In the genomic region with DNA sequence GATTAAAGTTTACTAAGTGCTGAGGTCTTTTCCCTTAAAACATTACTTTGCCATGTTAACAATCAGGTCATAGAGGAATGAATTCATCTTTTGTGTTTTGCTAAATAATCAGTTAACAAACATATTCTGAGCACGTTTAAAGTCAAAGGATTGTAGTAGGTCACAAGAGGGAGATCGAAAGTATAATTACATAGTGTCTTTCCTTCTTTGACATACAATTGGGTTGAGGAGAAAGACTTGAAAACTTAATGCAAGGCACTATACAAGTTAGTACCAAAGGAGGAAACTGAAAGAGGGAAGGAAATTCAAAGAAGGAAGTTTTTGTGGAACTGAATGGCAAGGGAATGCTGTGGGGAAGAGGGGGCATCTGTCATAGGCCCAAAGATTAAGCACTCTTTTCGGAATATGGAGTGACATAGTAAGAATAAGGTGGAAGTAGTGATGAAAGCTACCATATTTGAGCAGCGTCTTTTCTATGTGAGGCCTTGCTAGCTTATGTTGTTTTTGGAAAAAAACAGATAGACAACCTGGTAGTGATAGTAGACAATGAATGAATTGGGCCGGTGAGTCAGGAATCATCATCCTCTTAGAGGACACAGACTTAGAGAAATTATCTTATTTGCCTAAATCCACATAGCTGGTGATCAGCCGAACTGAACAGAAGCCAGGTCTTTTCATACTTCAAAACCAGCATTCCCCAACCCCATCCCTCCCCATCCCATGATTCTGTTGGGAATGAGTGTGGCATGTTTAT, we compare ENCODE assay signal across 12 cellular contexts. TPM values are rescaled to one million over a fixed set of nuclear protein-coding genes. Genes with fewer than 3 reads are reported as not detected.
DNase-seq lines count a peak whose midpoint lies in the region; ATAC-seq and TF ChIP-seq lines count a peak whose summit lies in the region.
"Had no signal": no experiment of that assay in that cellular context is flagged by ENCODE, and none has a peak within 500 bp of the region (broad histone marks: within the 10 kb centered on the region; RNA-seq: fewer than 3 reads in every experiment).

No MANE protein-coding gene starts in this region.

- H3K9me3 Mint-ChIP-seq in naive B cell = no peaks in the 10 kb centered on the region

- no peak overlapping the region for H3K18ac ChIP-seq in IMR-90 (ENCODE audit: low read depth, low read length)

- H3K9ac ChIP-seq in IMR-90 (ENCODE audit: low read depth, low read length) = no peak overlapping the region

- H3K36me3 ChIP-seq in ACC112 (ENCODE audit: insufficient read depth, low read length) (0 out of 2 replicates have a peak, but pooled peaks cover under 1% of the 10 kb centered on the region), IMR-90 (ENCODE audit: control insufficient read depth, insufficient read depth, low read length) (no peaks in the 10 kb centered on the region), Peyer's patch (no peaks in the 10 kb centered on the region)
- H3K36me3 ChIP-seq: thyroid gland had no signal

- H3K4me3 ChIP-seq in ACC112 (ENCODE audit: low read depth, low read length) (no peak overlapping the region), IMR-90 (ENCODE audit: insufficient read depth, low read depth, low read length) (no peak overlapping the region), Peyer's patch (no peak overlapping the region)
- H3K4me3 ChIP-seq: mucosa of descending colon, thyroid gland had no signal

- H3K4me2 ChIP-seq in IMR-90 (ENCODE audit: low read depth, low read length) = peak overlapping the region; percentile 26; the same call in 1 of the 2 replicates

- no peak for TF ChIP-seq RAD21 in IMR-90 (IDR thresholded peaks at IDR 0.05; ENCODE audit: low read length)

- CTCF ChIA-PET in IMR-90 (lab: Yijun Ruan, JAX) = no interaction called here

- intact Hi-C loops in IMR-90 (cut with micrococcal nuclease) = loop anchor here (10.0 kb wide), 1 partner anchor 296 kb away; no protein-coding TSS in a partner anchor

- peaks cover 71% of the 10 kb centered on the region for H3K4me1 ChIP-seq in ACC112 (ENCODE audit: control insufficient read depth, insufficient read depth, low read length, unreplicated experiment)
- H3K4me1 ChIP-seq in IMR-90 (ENCODE audit: control insufficient read depth, insufficient read depth, low read length) = peaks cover 20% of the 10 kb centered on the region
- H3K4me1 ChIP-seq in Peyer's patch = peaks cover 0 to 90% (median 34%) of the 10 kb centered on the region in 4 donors

- peak overlapping the region; percentile 25 for H2BK5ac ChIP-seq in IMR-90 (ENCODE audit: low read depth, low read length, poor library complexity, severe bottlenecking)

- H3K4me3 Mint-ChIP-seq in naive B cell = peak overlapping the region; percentile 37 to 83 (median 60)

- BruUV-seq in IMR-90 (replicated peaks; lab: Mats Ljungman, UMichigan) = no TSS peak

- DNase-seq in IMR-90 (no peak), naive B cell (no peak), Peyer's patch (no peak), NCI-H2107 treated with DMSO at 0.1 percent for 48 hours (lab: John Stamatoyannopoulos, UW; ENCODE audit: unreplicated experiment) (no peak), AG08395 (ENCODE audit: low spot score) (no peak)
- DNase-seq: Calu3, glutamatergic neuron, mucosa of descending colon, thyroid gland had no signal

- H3K23ac ChIP-seq in IMR-90 (ENCODE audit: low read depth, low read length) = peak overlapping the region; percentile 23; the same call in 1 of the 2 replicates

- H3K9me1 ChIP-seq in IMR-90 (ENCODE audit: insufficient read depth, low read length) = peaks cover 14% of the 10 kb centered on the region

- peaks cover 0 to 39% of the 10 kb centered on the region in 2 experiments; a peak in 2 of 4 replicates for H3K79me1 ChIP-seq in IMR-90 (ENCODE audit: low read depth in 1 of 2, low read length in 2 of 2)

- dilution Hi-C loops in IMR-90 (cut with HindIII; ENCODE audit: low sequenced_read_pairs, unreplicated experiment) = no loop called here

- no peak overlapping the region; the same call in 1 of the 2 replicates for H4K5ac ChIP-seq in IMR-90 (ENCODE audit: low read depth, low read length)

- no peak overlapping the region for H2BK15ac ChIP-seq in IMR-90 (ENCODE audit: low read depth, low read length)

- no peak overlapping the region for H2BK20ac ChIP-seq in IMR-90 (ENCODE audit: low read depth, low read length)

- no peak overlapping the region for H4K8ac ChIP-seq in IMR-90 (ENCODE audit: low read depth in 2 of 2, low read length in 2 of 2)

- no peak overlapping the region for H2AFZ ChIP-seq in ACC112 (ENCODE audit: low read length, unreplicated experiment)
- H2AFZ ChIP-seq in IMR-90 (replicated peaks; ENCODE audit: low read length, poor library complexity) = no peak overlapping the region

- TF ChIP-seq POLR2A in IMR-90 (IDR thresholded peaks at IDR 0.05; ENCODE audit: low read depth, low read length) = no peak
- no peak for TF ChIP-seq POLR2A in Peyer's patch (IDR thresholded peaks at IDR 0.05)

- H4K20me1 ChIP-seq in IMR-90 (ENCODE audit: insufficient read depth, low read length) = peaks cover 60% of the 10 kb centered on the region

- H3K27ac ChIP-seq in ACC112 (ENCODE audit: low read depth, low read length) (0 out of 2 replicates have a peak overlapping the region, but pooled peaks have one; percentile 5), IMR-90 (ENCODE audit: insufficient read depth, low read length) (no peak overlapping the region; the same call in 1 of the 2 replicates), angular gyrus (ENCODE audit: low read depth, low read length) (peak overlapping the region; percentile 19), Peyer's patch (peak overlapping the region in 2 of 4 donors; percentile 10 to 22)
- H3K27ac ChIP-seq: thyroid gland had no signal

- H3K27me3 Mint-ChIP-seq in naive B cell = no peaks in the 10 kb centered on the region

- ATAC-seq in IMR-90 (ENCODE audit: low read depth) (0 out of 2 replicates have a peak, but pooled peaks have one; percentile 8), naive B cell (ENCODE audit: low read depth in 2 of 2) (peak in 1 of 2 donors; percentile 13), HG02884 (IDR thresholded peaks at IDR 0.05; ENCODE audit: unreplicated experiment) (no peak)
- ATAC-seq: mucosa of descending colon had no signal

- no peak overlapping the region for H2AK9ac ChIP-seq in IMR-90 (replicated peaks; ENCODE audit: low read depth, low read length, poor library complexity)

- H3K14ac ChIP-seq in IMR-90 (replicated peaks; ENCODE audit: low read depth, low read length) = no peak overlapping the region

- H3K36me3 Mint-ChIP-seq in naive B cell = no peaks in the 10 kb centered on the region

- no peak overlapping the region for H4K91ac ChIP-seq in IMR-90 (ENCODE audit: insufficient read depth, low read depth, low read length)

- H3K4me1 Mint-ChIP-seq in naive B cell = peaks cover 58 to 85% (median 64%) of the 10 kb centered on the region in 3 donors

- H3K9me3 ChIP-seq in IMR-90 (ENCODE audit: control insufficient read depth, insufficient read depth, low read length) (no peaks in the 10 kb centered on the region), Peyer's patch (no peaks in the 10 kb centered on the region)
- H3K9me3 ChIP-seq: mucosa of descending colon, thyroid gland had no signal

- peak overlapping the region; percentile 0 to 83 (median 30) for H3K27ac Mint-ChIP-seq in naive B cell

- H3K27me3 ChIP-seq in ACC112 (ENCODE audit: insufficient read depth, low read length) = no peaks in the 10 kb centered on the region
- no peaks in the 10 kb centered on the region for H3K27me3 ChIP-seq in IMR-90 (ENCODE audit: control insufficient read depth, insufficient read depth, low read length)
- H3K27me3 ChIP-seq in Peyer's patch = no peaks in the 10 kb centered on the region
- H3K27me3 ChIP-seq: thyroid gland had no signal

- H2AK5ac ChIP-seq in IMR-90 (ENCODE audit: low read depth, low read length) = no peak overlapping the region

- peaks cover 99% of the 10 kb centered on the region for H3K79me2 ChIP-seq in ACC112 (ENCODE audit: control insufficient read depth, insufficient read depth, low read length, unreplicated experiment)

- no peak overlapping the region for H3K56ac ChIP-seq in IMR-90 (ENCODE audit: extremely low read depth, insufficient read depth, low read length)

- 100% methylated on average over 1 of the region's 6 CpGs; no CpG with 5 or more reads in 1 of the 2 experiments for WGBS in IMR-90 (ENCODE audit: extremely low coverage in 2 of 2, insufficient read length in 1 of 2), 2 experiments

- in situ Hi-C loops in IMR-90 (cut with MboI; ENCODE audit: low sequenced_read_pairs) = no loop called here

- POLR2A ChIA-PET in IMR-90 (lab: Charles Lee; ENCODE audit: unreplicated experiment) = no interaction called here

- TF ChIP-seq CTCF in IMR-90 (conservative IDR thresholded peaks at IDR 0.05; ENCODE audit: low read depth, low read length) (no peak), Peyer's patch (IDR thresholded peaks at IDR 0.05) (no peak)

- H2BK120ac ChIP-seq in IMR-90 (ENCODE audit: low read depth, low read length) = no peak overlapping the region

- H3K4ac ChIP-seq in IMR-90 (ENCODE audit: low read depth, low read length) = no peak overlapping the region

TF ChIP-seq in IMR-90, 13 proteins besides CTCF, POLR2A, EP300 and RAD21 (continues in another document):
- TF ChIP-seq MAZ (IDR thresholded peaks at IDR 0.05; ENCODE audit: borderline replicate concordance, low read depth, low read length) (no peak), SMC3 (IDR thresholded peaks at IDR 0.05; ENCODE audit: low read depth, low read length) (no peak), CHD1 (IDR thresholded peaks at IDR 0.05; ENCODE audit: low read depth, low read length) (no peak), FOS (IDR thresholded peaks at IDR 0.05; ENCODE audit: low read depth, low read length) (no peak), RFX5 (IDR thresholded peaks at IDR 0.05; ENCODE audit: low read depth, low read length) (no peak), MXI1 (IDR thresholded peaks at IDR 0.05; ENCODE audit: borderline replicate concordance, low read depth, low read length) (no peak)
- TF ChIP-seq, protein P1, sequence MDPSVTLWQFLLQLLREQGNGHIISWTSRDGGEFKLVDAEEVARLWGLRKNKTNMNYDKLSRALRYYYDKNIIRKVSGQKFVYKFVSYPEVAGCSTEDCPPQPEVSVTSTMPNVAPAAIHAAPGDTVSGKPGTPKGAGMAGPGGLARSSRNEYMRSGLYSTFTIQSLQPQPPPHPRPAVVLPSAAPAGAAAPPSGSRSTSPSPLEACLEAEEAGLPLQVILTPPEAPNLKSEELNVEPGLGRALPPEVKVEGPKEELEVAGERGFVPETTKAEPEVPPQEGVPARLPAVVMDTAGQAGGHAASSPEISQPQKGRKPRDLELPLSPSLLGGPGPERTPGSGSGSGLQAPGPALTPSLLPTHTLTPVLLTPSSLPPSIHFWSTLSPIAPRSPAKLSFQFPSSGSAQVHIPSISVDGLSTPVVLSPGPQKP (IDR thresholded peaks at IDR 0.05; ENCODE audit: borderline replicate concordance, low read depth, low read length) = no peak

RNA-seq across cellular contexts. Expression of a gene that starts 10.1 kb away (rescaled TPM):
- total RNA-seq in IMR-90 (2012; rRNA removed) = 515 and 664 TPM in 2 replicates
- 127 and 129 TPM in 2 replicates for polyA plus RNA-seq in IMR-90 (2012; rRNA removed)
- polyA plus RNA-seq in IMR-90 (2012; cell fraction: cytosol; rRNA removed) = 41.6 and 47.4 TPM in 2 replicates
- polyA plus RNA-seq in IMR-90 (2012; cell fraction: nucleus; rRNA removed; ENCODE audit: low replicate concordance) = 48.0 and 82.1 TPM in 2 replicates
- polyA plus RNA-seq in naive B cell (ENCODE audit: low read depth in 6 of 6) = 100 to 1,000 TPM; 188 to 346 (median 260) TPM
- 100 to 1,000 TPM; 261 to 429 (median 389) TPM for total RNA-seq in Peyer's patch
